Comparison of ENCODE assay signal across 10 cellular contexts in genomic region chr22:35480627-35481565, GRCh38. TPM values are rescaled to one million over a fixed set of nuclear protein-coding genes. Genes with fewer than 3 reads are reported as not detected.
DNase-seq lines count a peak whose midpoint lies in the region; ATAC-seq, FAIRE-seq and TF ChIP-seq lines count a peak whose summit lies in the region.
"Had no signal": no experiment of that assay in that cellular context is flagged by ENCODE, and none has a peak within 500 bp of the region (broad histone marks: within the 10 kb centered on the region; RNA-seq: fewer than 3 reads in every experiment).

No MANE protein-coding gene starts in this region.

- TF ChIP-seq CTCF in endothelial cell of umbilical vein (IDR thresholded peaks at IDR 0.05; ENCODE audit: extremely low read depth in 1 of 2, insufficient read depth in 1 of 2, low read depth in 1 of 2, low read length in 2 of 2) (no peak), parathyroid adenoma (IDR thresholded peaks at IDR 0.05) (no peak), tibial nerve (IDR thresholded peaks at IDR 0.05) (no peak), ascending aorta (IDR thresholded peaks at IDR 0.05) (no peak)

- H3K4me1 ChIP-seq in endothelial cell of umbilical vein (ENCODE audit: control insufficient read depth, extremely low read depth, insufficient read depth, low read length) (peaks cover 19% of the 10 kb centered on the region), parathyroid adenoma (no peaks in the 10 kb centered on the region), tibial nerve (peaks cover 0 to 18% (median 5%) of the 10 kb centered on the region in 4 donors), ascending aorta (peaks cover 0 to 5% of the 10 kb centered on the region in 2 donors)

- CTCF ChIA-PET in endothelial cell of umbilical vein (lab: Charles Lee): interaction anchor here (0.8 to 1.9 kb wide), 6 partner anchors 9 to 92 kb away, joined by 3 to 9 read pairs (median 6); partner anchors contain the start of gene RASD2

- H3K4me3 ChIP-seq in endothelial cell of umbilical vein (replicated peaks in 1 of 3; ENCODE audit: insufficient read depth in 1 of 3, low read depth in 1 of 3, low read length in 3 of 3) (no peak overlapping the region), parathyroid adenoma (ENCODE audit: low read depth, low read length) (no peak overlapping the region), tibial nerve (no peak overlapping the region), ascending aorta (no peak overlapping the region)

- 50 to 52% methylated on average over 22 of the region's 22 CpGs for WGBS in tibial nerve, 2 donors

- H3K36me3 ChIP-seq in endothelial cell of umbilical vein (ENCODE audit: control insufficient read depth in 2 of 2, extremely low read depth in 1 of 2, insufficient read depth in 2 of 2, low read length in 2 of 2): no peaks in the 10 kb centered on the region
- H3K36me3 ChIP-seq in parathyroid adenoma (ENCODE audit: control insufficient read depth, insufficient read depth, low read length): no peaks in the 10 kb centered on the region
- H3K36me3 ChIP-seq in tibial nerve: no peaks in the 10 kb centered on the region
- H3K36me3 ChIP-seq in ascending aorta: no peaks in the 10 kb centered on the region

- H3K9me3 ChIP-seq in endothelial cell of umbilical vein (replicated peaks; ENCODE audit: control insufficient read depth, insufficient read depth, low read length) (no peaks in the 10 kb centered on the region), parathyroid adenoma (ENCODE audit: control insufficient read depth, low read length) (no peaks in the 10 kb centered on the region), tibial nerve (no peaks in the 10 kb centered on the region), ascending aorta (peaks cover 0 to 2% of the 10 kb centered on the region in 2 donors)

- POLR2A ChIA-PET in endothelial cell of umbilical vein (lab: Charles Lee): no interaction called here

- H3K9ac ChIP-seq in endothelial cell of umbilical vein (replicated peaks; ENCODE audit: extremely low read depth, insufficient read depth, low read length) (no peak overlapping the region), parathyroid adenoma (no peak overlapping the region)

- H3K27me3 ChIP-seq in endothelial cell of umbilical vein (ENCODE audit: control insufficient read depth in 2 of 2, insufficient read depth in 2 of 2, low read length in 2 of 2): peaks cover 0 to 4% of the 10 kb centered on the region in 2 experiments
- H3K27me3 ChIP-seq in parathyroid adenoma (ENCODE audit: control insufficient read depth, insufficient read depth, low read length): no peaks in the 10 kb centered on the region
- H3K27me3 ChIP-seq in tibial nerve: peaks cover 0 to 7% of the 10 kb centered on the region in 2 donors
- no peaks in the 10 kb centered on the region for H3K27me3 ChIP-seq in ascending aorta

- H3K79me2 ChIP-seq in endothelial cell of umbilical vein (ENCODE audit: control insufficient read depth, insufficient read depth, low read length) (no peaks in the 10 kb centered on the region), parathyroid adenoma (no peaks in the 10 kb centered on the region)

- H3K9me1 ChIP-seq in endothelial cell of umbilical vein (replicated peaks; ENCODE audit: control insufficient read depth, extremely low read depth, insufficient read depth, low read length): no peaks in the 10 kb centered on the region

- H2AFZ ChIP-seq in endothelial cell of umbilical vein (ENCODE audit: low read depth, low read length): peak overlapping the region; percentile 28
- H2AFZ ChIP-seq in parathyroid adenoma: no peak overlapping the region

- no peak overlapping the region for H3K4me2 ChIP-seq in endothelial cell of umbilical vein (ENCODE audit: insufficient read depth, low read length)
- H3K4me2 ChIP-seq in parathyroid adenoma (ENCODE audit: low read length): no peak overlapping the region

- no peak for TF ChIP-seq EP300 in tibial nerve (IDR thresholded peaks at IDR 0.05)

- TF ChIP-seq POLR2A in endothelial cell of umbilical vein (IDR thresholded peaks at IDR 0.05; ENCODE audit: low read depth, low read length) (no peak), tibial nerve (IDR thresholded peaks at IDR 0.05) (no peak)

- no peak for ATAC-seq in GM21786 (IDR thresholded peaks at IDR 0.05; ENCODE audit: unreplicated experiment)
- ATAC-seq: naive thymus-derived CD4-positive, alpha-beta T cell had no signal

- dilution Hi-C loops in endothelial cell of umbilical vein (cut with MboI; ENCODE audit: extremely low pct_ligation_motif_present, low sequenced_read_pairs): no loop called here

- H4K20me1 ChIP-seq in endothelial cell of umbilical vein (replicated peaks; ENCODE audit: control insufficient read depth, extremely low read depth, insufficient read depth, low read length): no peaks in the 10 kb centered on the region

- intact Hi-C loops in endothelial cell of umbilical vein (cut with micrococcal nuclease) (loop anchor here (2.0 kb wide), 1 partner anchor 14 kb away; no protein-coding TSS in a partner anchor), ascending aorta (cut with DNase I) (no loop called here)

- no TSS peak for BruUV-seq in endothelial cell of umbilical vein (replicated peaks; lab: Mats Ljungman, UMichigan)

- peak; percentile 29 for DNase-seq in AG08395 (ENCODE audit: low spot score)
- DNase-seq in LoVo (ENCODE audit: low spot score): peak; percentile 45
- DNase-seq in endothelial cell of umbilical vein (ENCODE audit: low read depth, low spot score): no peak
- no peak for DNase-seq in tibial nerve (ENCODE audit: low spot score in 2 of 2)
- DNase-seq in ascending aorta (ENCODE audit: low spot score in 2 of 2): no peak
- DNase-seq in activated CD8-positive, alpha-beta memory T cell treated with anti-CD3 and anti-CD28 coated beads, Interleukin-2, amount 50 U/mL, for 4 hours: no peak
- DNase-seq: naive thymus-derived CD4-positive, alpha-beta T cell; NCI-H748 treated with DMSO at 0.1 percent for 48 hours had no signal

- FAIRE-seq in endothelial cell of umbilical vein (lab: Jason Lieb, UNC): no peak

- no peak overlapping the region for H3K27ac ChIP-seq in endothelial cell of umbilical vein (ENCODE audit: insufficient read depth, low read depth, low read length)
- H3K27ac ChIP-seq in parathyroid adenoma: peak overlapping the region; percentile 11
- peak overlapping the region in 1 of 4 donors; percentile 53 for H3K27ac ChIP-seq in tibial nerve
- H3K27ac ChIP-seq in ascending aorta: no peak overlapping the region

TF ChIP-seq in endothelial cell of umbilical vein, 7 proteins besides CTCF, POLR2A, EP300 and RAD21:
- TF ChIP-seq EZH2 (IDR thresholded peaks at IDR 0.05; ENCODE audit: borderline replicate concordance, low read depth, low read length, severe bottlenecking) (no peak), POLR2AphosphoS5 (IDR thresholded peaks at IDR 0.05; ENCODE audit: insufficient read depth, low read depth, low read length) (no peak), MYC (IDR thresholded peaks at IDR 0.05; ENCODE audit: low read depth, low read length) (no peak), MAX (IDR thresholded peaks at IDR 0.05; ENCODE audit: insufficient read depth, insufficient read length) (no peak), GATA2 (IDR thresholded peaks at IDR 0.05; ENCODE audit: insufficient read depth, insufficient read length, low read depth, low read length) (no peak), FOS (IDR thresholded peaks at IDR 0.05; ENCODE audit: borderline replicate concordance, insufficient read depth, low read length) (no peak), JUN (IDR thresholded peaks at IDR 0.05; ENCODE audit: borderline replicate concordance, insufficient read depth, insufficient read length, low read depth) (no peak)

RNA-seq across cellular contexts. Expression of gene RASD2, which starts 59.7 kb away (rescaled TPM):
- total RNA-seq in endothelial cell of umbilical vein: not detected in 2 replicates
- not detected in 2 replicates for polyA plus RNA-seq in endothelial cell of umbilical vein
- polyA plus RNA-seq in endothelial cell of umbilical vein (2011; cell fraction: cytosol; rRNA removed): 0.01 TPM in 1 of 2 replicates, not detected in the other
- polyA plus RNA-seq in endothelial cell of umbilical vein (2011; cell fraction: nucleus; rRNA removed): not detected in 2 replicates
- polyA plus RNA-seq in endothelial cell of umbilical vein (2012): not detected in 2 replicates
- not detected in 2 replicates for polyA minus RNA-seq in endothelial cell of umbilical vein
- polyA minus RNA-seq in endothelial cell of umbilical vein (2011; cell fraction: cytosol; rRNA and poly(A)+ RNA removed): not detected
- polyA minus RNA-seq in endothelial cell of umbilical vein (2011; cell fraction: nucleus; rRNA and poly(A)+ RNA removed): not detected in 2 replicates
- total RNA-seq in tibial nerve: 1 to 10 TPM in 1 of 4 donors, under 1 TPM in 3; 0.20 to 1.5 (median 0.40) TPM
- total RNA-seq in ascending aorta: 6.6 TPM

Comparison
In these comparisons a context has a peak if more than half of its experiments do, and no peak if none do; other contexts are left out.
1. DNase-seq: peak in AG08395 (single experiment) and LoVo (single experiment); none in endothelial cell of umbilical vein (single experiment), tibial nerve (0 of 2), ascending aorta (0 of 2) and activated CD8-positive, alpha-beta memory T cell treated with anti-CD3 and anti-CD28 coated beads, Interleukin-2, amount 50 U/mL, for 4 hours (single experiment).